ENCODE assay signal across 13 cellular contexts in the genomic region with DNA sequence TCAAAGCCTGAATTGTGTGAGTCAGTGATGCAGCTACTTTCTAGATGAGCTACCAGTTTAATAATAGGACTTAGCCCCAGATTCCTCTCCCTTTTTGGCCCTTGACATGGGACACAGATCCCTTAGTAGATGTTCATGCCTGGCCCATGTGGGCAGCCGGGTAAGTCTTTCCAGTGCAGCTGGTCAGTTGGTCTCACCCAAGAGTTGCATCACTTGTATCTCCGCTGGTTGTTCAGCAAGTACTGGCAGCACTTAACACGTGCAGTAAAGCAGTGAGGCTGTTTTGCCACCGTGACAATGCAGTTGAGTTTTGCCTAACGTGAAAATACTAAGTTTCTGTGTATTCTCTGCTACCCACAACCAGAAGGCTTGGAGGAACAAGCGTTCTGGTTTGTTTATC. TPM values are rescaled to one million over a fixed set of nuclear protein-coding genes. Genes with fewer than 3 reads are reported as not detected.
DNase-seq lines count a peak whose midpoint lies in the region; ATAC-seq lines count a peak whose summit lies in the region.
"Had no signal": no experiment of that assay in that cellular context is flagged by ENCODE, and none has a peak within 500 bp of the region (broad histone marks: within the 10 kb centered on the region; RNA-seq: fewer than 3 reads in every experiment).

No MANE protein-coding gene starts in this region.

- no peaks in the 10 kb centered on the region for H3K27me3 Mint-ChIP-seq in central memory CD8-positive, alpha-beta T cell

- H3K4me1 Mint-ChIP-seq in central memory CD8-positive, alpha-beta T cell, result peaks cover 55% of the 10 kb centered on the region

- H3K27ac Mint-ChIP-seq in central memory CD8-positive, alpha-beta T cell (ENCODE audit: low read depth), result peak overlapping the region; percentile 78

- no peak overlapping the region for H3K4me3 Mint-ChIP-seq in central memory CD8-positive, alpha-beta T cell

- no peak for DNase-seq in central memory CD8-positive, alpha-beta T cell (ENCODE audit: low spot score in 2 of 2)
- DNase-seq in dermis blood vessel endothelial cell (no peak), iPS-NIHi11 (ENCODE audit: low spot score) (no peak), NCI-H748 (lab: John Stamatoyannopoulos, UW; ENCODE audit: unreplicated experiment) (no peak)
- DNase-seq in activated T-cell treated with anti-CD3 and anti-CD28 coated beads, Interleukin-2, amount 50 U/mL, for 1 hour, result no peak
- DNase-seq: activated CD4-positive, CD25-positive, alpha-beta regulatory T cell treated with anti-CD3 and anti-CD28 coated beads, Interleukin-2, amount 50 U/mL, for 72 hours; DMS153; IMR-90; NCI-H146; NK-92 treated with Interleukin-12 subunit alpha and Interleukin-12 subunit beta, amount 100 ng/mL, for 24 hours had no signal

- ATAC-seq in GM18502 (IDR thresholded peaks at IDR 0.05; ENCODE audit: poor library complexity, unreplicated experiment) (peak; percentile 34), GM21423 (IDR thresholded peaks at IDR 0.05; ENCODE audit: unreplicated experiment) (peak; percentile 23), HG03039 (IDR thresholded peaks at IDR 0.05; ENCODE audit: unreplicated experiment) (peak; percentile 25)
- ATAC-seq in central memory CD8-positive, alpha-beta T cell (replicated peaks; ENCODE audit: extremely low read depth, poor library complexity, severe bottlenecking), result no peak

- H3K9me3 Mint-ChIP-seq in central memory CD8-positive, alpha-beta T cell, result no peaks in the 10 kb centered on the region

- H3K36me3 Mint-ChIP-seq in central memory CD8-positive, alpha-beta T cell (ENCODE audit: insufficient read depth), result peaks cover 10% of the 10 kb centered on the region

RNA-seq across cellular contexts. Expression of gene ARHGEF7, which starts 50.1 kb away (rescaled TPM):
- total RNA-seq in dermis blood vessel endothelial cell, result 278 and 307 TPM in 2 replicates
